In the genomic region with DNA sequence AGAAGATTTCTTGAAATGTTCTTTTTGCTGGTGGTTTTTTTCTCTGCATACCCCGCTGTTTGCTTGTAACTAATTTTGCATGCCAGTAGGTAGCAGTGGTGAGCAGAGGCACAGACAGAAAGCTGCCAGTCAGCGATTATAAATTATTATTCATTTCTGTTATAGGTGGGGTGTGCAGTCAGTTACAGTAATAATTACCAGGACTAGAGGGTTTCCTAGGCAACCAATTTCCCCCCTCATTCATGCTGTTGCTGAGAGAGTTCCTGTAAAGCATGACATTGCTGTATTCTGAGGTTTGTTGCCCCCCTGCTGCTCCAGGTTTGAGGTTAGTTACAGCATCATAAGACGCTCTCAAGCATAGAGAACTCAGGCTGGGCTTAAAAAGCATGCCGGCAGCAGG, we compare ENCODE assay signal across 8 cellular contexts.
A peak's percentile ranks its signal among the peaks of the same experiment; 100 is the strongest.
DNase-seq lines count a peak whose midpoint lies in the region; ATAC-seq, FAIRE-seq and TF ChIP-seq lines count a peak whose summit lies in the region.

No MANE protein-coding gene starts in this region.

- TF ChIP-seq POLR2A in heart left ventricle (IDR thresholded peaks at IDR 0.05): no peak

- H3K4me1 ChIP-seq in astrocyte (ENCODE audit: insufficient read depth, low read length) (no peaks in the 10 kb centered on the region), heart left ventricle (no peaks in the 10 kb centered on the region)
- no peaks in the 10 kb centered on the region for H3K4me1 ChIP-seq in naive thymus-derived CD4-positive, alpha-beta T cell (ENCODE audit: control insufficient read depth in 2 of 2, insufficient read depth in 2 of 2, low read length in 2 of 2)

- TF ChIP-seq CTCF in astrocyte (IDR thresholded peaks at IDR 0.05; ENCODE audit: insufficient read depth, low read depth, low read length) (peak; percentile 42), heart left ventricle (IDR thresholded peaks at IDR 0.05) (peak in 6 of 12 donors; percentile 16 to 41 (median 32))

- peaks cover 0 to 2% of the 10 kb centered on the region in 2 donors for H3K9me3 Mint-ChIP-seq in activated T-cell treated with anti-CD3 and anti-CD28 coated beads, Interleukin-2, amount 50 U/mL, for 72 hours
- H3K9me3 Mint-ChIP-seq in astrocyte (ENCODE audit: unreplicated experiment): no peaks in the 10 kb centered on the region
- H3K9me3 Mint-ChIP-seq in naive thymus-derived CD4-positive, alpha-beta T cell: peaks cover 0 to 3% (median 0%) of the 10 kb centered on the region in 11 donors

- H3K36me3 ChIP-seq in astrocyte (ENCODE audit: insufficient read depth, low read length) (no peaks in the 10 kb centered on the region), heart left ventricle (no peaks in the 10 kb centered on the region)
- H3K36me3 ChIP-seq in naive thymus-derived CD4-positive, alpha-beta T cell (ENCODE audit: control insufficient read depth in 2 of 3, insufficient read depth in 3 of 3, low read length in 3 of 3): no peaks in the 10 kb centered on the region

- CTCF ChIA-PET in naive thymus-derived CD4-positive, alpha-beta T cell (lab: Charles Lee): no interaction called here

- peaks cover 0 to 2% of the 10 kb centered on the region in 2 donors for H3K36me3 Mint-ChIP-seq in activated T-cell treated with anti-CD3 and anti-CD28 coated beads, Interleukin-2, amount 50 U/mL, for 72 hours (ENCODE audit: insufficient read depth in 2 of 2)
- peaks cover 7% of the 10 kb centered on the region for H3K36me3 Mint-ChIP-seq in astrocyte (ENCODE audit: low read depth, unreplicated experiment)
- H3K36me3 Mint-ChIP-seq in naive thymus-derived CD4-positive, alpha-beta T cell: peaks cover 2 to 8% (median 7%) of the 10 kb centered on the region in 5 donors

- H3K4me3 ChIP-seq in astrocyte (ENCODE audit: insufficient read depth, low read depth, low read length) (no peak overlapping the region), heart left ventricle (no peak overlapping the region)
- H3K4me3 ChIP-seq in naive thymus-derived CD4-positive, alpha-beta T cell (ENCODE audit: low read length): no peak overlapping the region

- H3K27ac ChIP-seq in astrocyte (ENCODE audit: low read depth, low read length) (no peak overlapping the region), heart left ventricle (no peak overlapping the region)
- no peak overlapping the region for H3K27ac ChIP-seq in naive thymus-derived CD4-positive, alpha-beta T cell (ENCODE audit: low read depth, low read length)

- FAIRE-seq in astrocyte (lab: Jason Lieb, UNC): no peak

- no peak overlapping the region for H3K4me3 Mint-ChIP-seq in activated T-cell treated with anti-CD3 and anti-CD28 coated beads, Interleukin-2, amount 50 U/mL, for 72 hours
- no peak overlapping the region for H3K4me3 Mint-ChIP-seq in astrocyte (ENCODE audit: unreplicated experiment)
- H3K4me3 Mint-ChIP-seq in naive thymus-derived CD4-positive, alpha-beta T cell: no peak overlapping the region

- no peaks in the 10 kb centered on the region for H4K20me1 ChIP-seq in astrocyte (ENCODE audit: insufficient read depth, low read length)

- POLR2A ChIA-PET in naive thymus-derived CD4-positive, alpha-beta T cell (lab: Charles Lee): no interaction called here

- H2AFZ ChIP-seq in astrocyte (ENCODE audit: low read depth, low read length): no peak overlapping the region

- H3K27me3 Mint-ChIP-seq in activated T-cell treated with anti-CD3 and anti-CD28 coated beads, Interleukin-2, amount 50 U/mL, for 72 hours (ENCODE audit: low read depth): no peaks in the 10 kb centered on the region
- H3K27me3 Mint-ChIP-seq in astrocyte (ENCODE audit: low read depth, unreplicated experiment): no peaks in the 10 kb centered on the region
- H3K27me3 Mint-ChIP-seq in naive thymus-derived CD4-positive, alpha-beta T cell: no peaks in the 10 kb centered on the region

- intact Hi-C loops in naive thymus-derived CD4-positive, alpha-beta T cell (cut with micrococcal nuclease): no loop called here
- intact Hi-C loops in heart left ventricle (cut with DNase I): no loop called here

- 52 to 62% (median 60%) methylated on average over 4 of the region's 4 CpGs for WGBS in heart left ventricle, 4 donors

- H3K27me3 ChIP-seq in astrocyte (ENCODE audit: insufficient read depth, low read length): no peaks in the 10 kb centered on the region
- H3K27me3 ChIP-seq in naive thymus-derived CD4-positive, alpha-beta T cell (ENCODE audit: control insufficient read depth in 2 of 2, insufficient read depth in 2 of 2, low read length in 2 of 2): no peaks in the 10 kb centered on the region
- H3K27me3 ChIP-seq in heart left ventricle: no peaks in the 10 kb centered on the region

- peak; percentile 15 to 53 for ATAC-seq in activated T-cell treated with anti-CD3 and anti-CD28 coated beads, Interleukin-2, amount 50 U/mL, for 72 hours (replicated peaks in 1 of 2)
- ATAC-seq in HG03378 (IDR thresholded peaks at IDR 0.05; ENCODE audit: unreplicated experiment) (peak; percentile 67), heart left ventricle (no peak)
- ATAC-seq in naive thymus-derived CD4-positive, alpha-beta T cell: peak; percentile 44

- H3K4me1 Mint-ChIP-seq in activated T-cell treated with anti-CD3 and anti-CD28 coated beads, Interleukin-2, amount 50 U/mL, for 72 hours (ENCODE audit: low read depth): peaks cover 14% of the 10 kb centered on the region
- H3K4me1 Mint-ChIP-seq in astrocyte (ENCODE audit: low read depth, unreplicated experiment): peaks cover under 1% of the 10 kb centered on the region
- peaks cover 0 to 25% (median 16%) of the 10 kb centered on the region in 7 donors for H3K4me1 Mint-ChIP-seq in naive thymus-derived CD4-positive, alpha-beta T cell

- H3K27ac Mint-ChIP-seq in activated T-cell treated with anti-CD3 and anti-CD28 coated beads, Interleukin-2, amount 50 U/mL, for 72 hours: no peak overlapping the region
- H3K27ac Mint-ChIP-seq in astrocyte (ENCODE audit: unreplicated experiment): no peak overlapping the region
- peak overlapping the region in 3 of 9 donors; percentile 48 to 69 (median 56) for H3K27ac Mint-ChIP-seq in naive thymus-derived CD4-positive, alpha-beta T cell

- no peak overlapping the region for H3K4me2 ChIP-seq in astrocyte (ENCODE audit: low read length)

- no peaks in the 10 kb centered on the region for H3K79me2 ChIP-seq in astrocyte (ENCODE audit: insufficient read depth, low read length)

- no peak overlapping the region for H3K9ac ChIP-seq in astrocyte (ENCODE audit: low read length)

- H3K9me3 ChIP-seq in astrocyte (ENCODE audit: insufficient read depth, low read depth, low read length) (no peaks in the 10 kb centered on the region), heart left ventricle (no peaks in the 10 kb centered on the region)
- H3K9me3 ChIP-seq in naive thymus-derived CD4-positive, alpha-beta T cell (ENCODE audit: control insufficient read depth in 2 of 3, low read length in 3 of 3): no peaks in the 10 kb centered on the region

- no peak for DNase-seq in activated T-cell treated with anti-CD3 and anti-CD28 coated beads, Interleukin-2, amount 50 U/mL, for 72 hours
- DNase-seq in activated T-cell treated with anti-CD3 and anti-CD28 coated beads for 4 hours: no peak
- DNase-seq in astrocyte (ENCODE audit: low read depth): peak; percentile 4
- no peak for DNase-seq in naive thymus-derived CD4-positive, alpha-beta T cell
- DNase-seq in stimulated activated CD4-positive, alpha-beta T cell treated with anti-CD3 and anti-CD28 coated beads, Interleukin-15, amount 100 ng/mL, for 24 hours: no peak
- DNase-seq in DMS114 treated with DMSO at 0.1 percent for 48 hours (lab: John Stamatoyannopoulos, UW; ENCODE audit: unreplicated experiment): no peak
- DNase-seq in heart left ventricle: no peak

Comparison
In these comparisons a context has a peak if more than half of its experiments do, and no peak if none do; other contexts are left out.
1. ATAC-seq: peak in activated T-cell treated with anti-CD3 and anti-CD28 coated beads, Interleukin-2, amount 50 U/mL, for 72 hours (2 of 2), HG03378 (single experiment) and naive thymus-derived CD4-positive, alpha-beta T cell (single experiment); none in heart left ventricle (0 of 4).